In the genomic region with DNA sequence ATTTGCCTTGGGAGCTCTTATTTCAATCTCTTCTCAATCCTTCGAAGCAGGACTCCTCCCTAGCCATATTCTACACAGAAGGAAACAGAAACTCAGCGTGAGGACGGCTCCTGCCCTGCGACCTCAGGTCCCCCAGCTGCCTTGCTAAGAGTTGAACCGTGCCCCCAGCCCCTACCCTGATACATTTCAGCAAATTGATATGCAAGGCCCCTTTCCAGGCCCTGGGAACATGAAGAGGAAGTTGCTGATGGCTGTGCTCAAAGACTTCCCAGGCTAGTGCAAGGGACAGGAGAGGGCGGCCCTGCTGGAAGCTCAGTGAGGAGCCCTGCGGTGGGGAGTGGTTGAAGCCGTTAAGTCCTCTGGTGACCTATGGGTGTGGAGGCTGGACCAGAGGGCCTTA, we compare ENCODE assay signal across 20 cellular contexts.
"Had no signal": no experiment of that assay in that cellular context is flagged by ENCODE, and none has a peak within 500 bp of the region (broad histone marks: within the 10 kb centered on the region; RNA-seq: fewer than 3 reads in every experiment).

No MANE protein-coding gene starts in this region.

- H3K4me3 ChIP-seq: lung, ovary, psoas muscle, sigmoid colon, spleen, thoracic aorta, tibial nerve, upper lobe of left lung had no signal

- H3K27ac ChIP-seq: ovary, psoas muscle, sigmoid colon, spleen, thoracic aorta, tibial nerve, upper lobe of left lung had no signal

- H3K4me1 ChIP-seq: psoas muscle had no signal

- H3K4me3 Mint-ChIP-seq: effector memory CD8-positive, alpha-beta T cell; memory B cell; natural killer cell; stimulated activated memory B cell treated with anti-CD40 and anti-IgM and Interleukin-4, amounts not matched to agents 10 μg/mL and 1 μg/mL and 100 μg/mL, for 72 hours; stimulated activated naive CD8-positive, alpha-beta T cell treated with anti-CD3 and anti-CD28 coated beads, Interleukin-15, Interleukin-2, amounts not matched to agents 100 ng/mL and 50 ng/mL, for 24 hours had no signal

- ATAC-seq: effector memory CD8-positive, alpha-beta T cell; left lobe of liver; natural killer cell; psoas muscle; right cardiac atrium; stimulated activated memory B cell treated with anti-CD40 and anti-IgM and Interleukin-4, amounts not matched to agents 10 μg/mL and 1 μg/mL and 100 μg/mL, for 72 hours had no signal

- H3K27me3 ChIP-seq: ovary, sigmoid colon, tibial nerve, upper lobe of left lung had no signal

- H3K9me3 ChIP-seq: ovary had no signal

- DNase-seq: cortex of kidney; effector memory CD8-positive, alpha-beta T cell; head of caudate nucleus; kidney; natural killer cell; occipital lobe; ovary; psoas muscle; right cardiac atrium; sigmoid colon; spleen; stimulated activated CD4-positive, alpha-beta T cell treated with anti-CD3 and anti-CD28 coated beads, Interleukin-4, amount 100 ng/mL, for 4 hours had no signal

- H3K36me3 ChIP-seq: ovary, sigmoid colon, spleen, thoracic aorta, upper lobe of left lung had no signal

- H3K27ac Mint-ChIP-seq: effector memory CD8-positive, alpha-beta T cell; memory B cell; natural killer cell; stimulated activated memory B cell treated with anti-CD40 and anti-IgM and Interleukin-4, amounts not matched to agents 10 μg/mL and 1 μg/mL and 100 μg/mL, for 72 hours; stimulated activated naive CD8-positive, alpha-beta T cell treated with anti-CD3 and anti-CD28 coated beads, Interleukin-15, Interleukin-2, amounts not matched to agents 100 ng/mL and 50 ng/mL, for 24 hours had no signal
